18 cellular contexts compared by ENCODE assay signal in genomic region chr11:70601861-70602575, GRCh38.
"Had no signal": no experiment of that assay in that cellular context is flagged by ENCODE, and none has a peak within 500 bp of the region (broad histone marks: within the 10 kb centered on the region; RNA-seq: fewer than 3 reads in every experiment).

No MANE protein-coding gene starts in this region.

- DNase-seq: activated CD4-positive, alpha-beta T cell treated with anti-CD3 and anti-CD28 coated beads, Interleukin-2, amount 10 ng/mL, durations not matched to agents 24 days and 14 days; activated CD4-positive, CD25-positive, alpha-beta regulatory T cell; activated CD8-positive, alpha-beta memory T cell treated with anti-CD3 and anti-CD28 coated beads, Interleukin-2, amount 50 U/mL, for 48 hours; activated CD8-positive, alpha-beta T cell treated with anti-CD3 and anti-CD28 coated beads, Interleukin-2, amount 10 ng/mL, durations not matched to agents 7 days and 5 days; activated gamma-delta T cell; activated T-cell treated with anti-CD3 and anti-CD28 coated beads, Interleukin-2, amount 50 U/mL, for 72 hours; amygdala; body of pancreas; central memory CD4-positive, alpha-beta T cell; colonic mucosa; hippocampal formation; left ventricle myocardium inferior; naive thymus-derived CD4-positive, alpha-beta T cell had no signal

- H3K27ac ChIP-seq: body of pancreas, colonic mucosa, esophagus muscularis mucosa, left ventricle myocardium inferior had no signal

- H3K27me3 ChIP-seq: body of pancreas, colonic mucosa, esophagus muscularis mucosa had no signal

- H3K27ac Mint-ChIP-seq: activated CD4-positive, alpha-beta T cell treated with anti-CD3 and anti-CD28 coated beads, Interleukin-2, amount 10 ng/mL, durations not matched to agents 24 days and 14 days; activated CD8-positive, alpha-beta T cell treated with anti-CD3 and anti-CD28 coated beads, Interleukin-2, amount 10 ng/mL, durations not matched to agents 7 days and 5 days; activated naive CD4-positive, alpha-beta T cell treated with anti-CD3 and anti-CD28 coated beads, Interleukin-2, amount 50 U/mL, for 72 hours; activated T-cell treated with anti-CD3 and anti-CD28 coated beads, Interleukin-2, amount 50 U/mL, for 72 hours; memory B cell; naive thymus-derived CD4-positive, alpha-beta T cell; stimulated activated effector memory CD8-positive, alpha-beta T cell treated with anti-CD3 and anti-CD28 coated beads, Interleukin-12 subunit alpha, Interleukin-12 subunit beta, amount 100 ng/mL, for 72 hours had no signal

- H3K4me1 Mint-ChIP-seq: activated CD4-positive, alpha-beta T cell treated with anti-CD3 and anti-CD28 coated beads, Interleukin-2, amount 10 ng/mL, durations not matched to agents 24 days and 14 days; memory B cell; stimulated activated effector memory CD8-positive, alpha-beta T cell treated with anti-CD3 and anti-CD28 coated beads, Interleukin-12 subunit alpha, Interleukin-12 subunit beta, amount 100 ng/mL, for 72 hours had no signal

- H3K4me1 ChIP-seq: body of pancreas, colonic mucosa, esophagus muscularis mucosa, left ventricle myocardium inferior had no signal

- H3K4me3 ChIP-seq: body of pancreas, colonic mucosa, esophagus muscularis mucosa, left ventricle myocardium inferior, mucosa of descending colon had no signal

- H3K4me3 Mint-ChIP-seq: activated CD4-positive, alpha-beta T cell treated with anti-CD3 and anti-CD28 coated beads, Interleukin-2, amount 10 ng/mL, durations not matched to agents 24 days and 14 days; activated CD8-positive, alpha-beta T cell treated with anti-CD3 and anti-CD28 coated beads, Interleukin-2, amount 10 ng/mL, durations not matched to agents 7 days and 5 days; activated T-cell treated with anti-CD3 and anti-CD28 coated beads, Interleukin-2, amount 50 U/mL, for 72 hours; memory B cell; naive thymus-derived CD4-positive, alpha-beta T cell; stimulated activated effector memory CD8-positive, alpha-beta T cell treated with anti-CD3 and anti-CD28 coated beads, Interleukin-12 subunit alpha, Interleukin-12 subunit beta, amount 100 ng/mL, for 72 hours had no signal

- H3K9me3 Mint-ChIP-seq: activated CD4-positive, alpha-beta T cell treated with anti-CD3 and anti-CD28 coated beads, Interleukin-2, amount 10 ng/mL, durations not matched to agents 24 days and 14 days; activated naive CD4-positive, alpha-beta T cell treated with anti-CD3 and anti-CD28 coated beads, Interleukin-2, amount 50 U/mL, for 72 hours; activated T-cell treated with anti-CD3 and anti-CD28 coated beads, Interleukin-2, amount 50 U/mL, for 72 hours; memory B cell; stimulated activated effector memory CD8-positive, alpha-beta T cell treated with anti-CD3 and anti-CD28 coated beads, Interleukin-12 subunit alpha, Interleukin-12 subunit beta, amount 100 ng/mL, for 72 hours had no signal

- H3K36me3 Mint-ChIP-seq: activated naive CD4-positive, alpha-beta T cell treated with anti-CD3 and anti-CD28 coated beads, Interleukin-2, amount 50 U/mL, for 72 hours; memory B cell; naive thymus-derived CD4-positive, alpha-beta T cell; stimulated activated effector memory CD8-positive, alpha-beta T cell treated with anti-CD3 and anti-CD28 coated beads, Interleukin-12 subunit alpha, Interleukin-12 subunit beta, amount 100 ng/mL, for 72 hours had no signal

- H3K36me3 ChIP-seq: colonic mucosa, esophagus muscularis mucosa, left ventricle myocardium inferior had no signal

- H3K9me3 ChIP-seq: body of pancreas, colonic mucosa, esophagus muscularis mucosa, left ventricle myocardium inferior, mucosa of descending colon had no signal

- ATAC-seq: activated CD8-positive, alpha-beta T cell treated with anti-CD3 and anti-CD28 coated beads, Interleukin-2, amount 10 ng/mL, durations not matched to agents 7 days and 5 days; activated naive CD4-positive, alpha-beta T cell treated with anti-CD3 and anti-CD28 coated beads, Interleukin-2, amount 50 U/mL, for 72 hours; activated T-cell treated with anti-CD3 and anti-CD28 coated beads, Interleukin-2, amount 50 U/mL, for 72 hours; body of pancreas; naive thymus-derived CD4-positive, alpha-beta T cell; stimulated activated effector memory CD8-positive, alpha-beta T cell treated with anti-CD3 and anti-CD28 coated beads, Interleukin-12 subunit alpha, Interleukin-12 subunit beta, amount 100 ng/mL, for 72 hours had no signal
